In the genomic region with DNA sequence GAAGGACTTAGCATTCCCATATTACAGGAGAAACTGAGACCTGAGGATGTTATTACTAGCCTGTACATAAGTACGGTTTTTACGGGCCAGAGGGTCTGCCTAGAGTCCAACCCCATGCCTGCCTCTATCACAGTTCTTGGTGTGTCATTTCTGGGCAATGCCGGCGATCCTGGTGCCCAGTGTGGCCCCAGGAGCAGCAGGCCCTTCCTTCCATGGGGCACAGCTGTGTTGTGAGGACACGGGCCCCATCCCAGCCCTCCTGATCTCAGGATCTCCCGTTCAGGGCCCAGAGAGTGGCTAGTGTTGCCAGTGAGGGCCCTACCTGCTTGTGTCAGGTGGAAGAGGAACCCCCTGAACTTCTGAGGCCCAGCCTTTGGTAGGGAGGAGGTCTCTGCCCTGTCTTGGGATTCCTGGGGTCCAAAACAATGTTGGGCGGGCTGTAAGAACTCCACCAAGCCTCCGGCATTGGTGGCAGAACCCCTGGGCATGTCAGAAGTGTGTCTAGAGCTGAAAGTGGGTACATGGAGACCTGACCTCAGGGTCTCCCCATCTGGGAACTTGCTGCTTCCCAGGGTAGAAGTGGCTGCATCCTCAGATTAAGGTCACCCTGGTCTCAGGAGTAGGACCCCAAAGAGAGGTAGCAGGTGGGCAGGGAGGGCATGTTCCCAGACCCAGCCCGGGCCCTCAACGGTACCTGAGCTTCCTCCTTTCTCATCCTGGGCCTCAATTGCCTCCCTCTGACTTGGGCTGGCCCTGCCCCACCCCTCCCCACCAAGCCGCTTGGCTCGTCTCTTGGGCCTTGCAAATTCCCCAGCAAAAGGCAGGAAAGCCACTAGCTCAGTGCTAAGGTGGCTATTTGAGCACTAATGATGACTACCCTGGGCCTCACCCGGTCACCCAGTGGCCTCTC, we compare ENCODE assay signal across 1 cellular context.
TF ChIP-seq lines count a peak whose summit lies in the region.

No MANE protein-coding gene starts in this region.

TF ChIP-seq in IMR-90, 13 proteins besides CTCF, POLR2A, EP300 and RAD21:
- no peak for TF ChIP-seq CEBPB (IDR thresholded peaks at IDR 0.05; ENCODE audit: low read depth, low read length)
- TF ChIP-seq MXI1 (IDR thresholded peaks at IDR 0.05; ENCODE audit: borderline replicate concordance, low read depth, low read length) = no peak
- TF ChIP-seq RFX5 (IDR thresholded peaks at IDR 0.05; ENCODE audit: low read depth, low read length) = no peak
- no peak for TF ChIP-seq NFE2L2 (IDR thresholded peaks at IDR 0.05; ENCODE audit: low read depth, low read length)
- no peak for TF ChIP-seq SMC3 (IDR thresholded peaks at IDR 0.05; ENCODE audit: low read depth, low read length)
- TF ChIP-seq CHD1 (IDR thresholded peaks at IDR 0.05; ENCODE audit: low read depth, low read length) = no peak
- no peak for TF ChIP-seq FOS (IDR thresholded peaks at IDR 0.05; ENCODE audit: low read depth, low read length)
- no peak for TF ChIP-seq BHLHE40 (IDR thresholded peaks at IDR 0.05; ENCODE audit: low read depth, low read length)
- TF ChIP-seq RCOR1 (IDR thresholded peaks at IDR 0.05; ENCODE audit: insufficient replicate concordance, low read length) = no peak
- TF ChIP-seq MAZ (IDR thresholded peaks at IDR 0.05; ENCODE audit: borderline replicate concordance, low read depth, low read length) = no peak
- TF ChIP-seq MAFK (IDR thresholded peaks at IDR 0.05; ENCODE audit: low read depth, low read length) = no peak
- TF ChIP-seq, protein P1, sequence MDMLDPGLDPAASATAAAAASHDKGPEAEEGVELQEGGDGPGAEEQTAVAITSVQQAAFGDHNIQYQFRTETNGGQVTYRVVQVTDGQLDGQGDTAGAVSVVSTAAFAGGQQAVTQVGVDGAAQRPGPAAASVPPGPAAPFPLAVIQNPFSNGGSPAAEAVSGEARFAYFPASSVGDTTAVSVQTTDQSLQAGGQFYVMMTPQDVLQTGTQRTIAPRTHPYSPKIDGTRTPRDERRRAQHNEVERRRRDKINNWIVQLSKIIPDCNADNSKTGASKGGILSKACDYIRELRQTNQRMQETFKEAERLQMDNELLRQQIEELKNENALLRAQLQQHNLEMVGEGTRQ (IDR thresholded peaks at IDR 0.05; ENCODE audit: low read depth, low read length) = no peak
- TF ChIP-seq, protein P2, sequence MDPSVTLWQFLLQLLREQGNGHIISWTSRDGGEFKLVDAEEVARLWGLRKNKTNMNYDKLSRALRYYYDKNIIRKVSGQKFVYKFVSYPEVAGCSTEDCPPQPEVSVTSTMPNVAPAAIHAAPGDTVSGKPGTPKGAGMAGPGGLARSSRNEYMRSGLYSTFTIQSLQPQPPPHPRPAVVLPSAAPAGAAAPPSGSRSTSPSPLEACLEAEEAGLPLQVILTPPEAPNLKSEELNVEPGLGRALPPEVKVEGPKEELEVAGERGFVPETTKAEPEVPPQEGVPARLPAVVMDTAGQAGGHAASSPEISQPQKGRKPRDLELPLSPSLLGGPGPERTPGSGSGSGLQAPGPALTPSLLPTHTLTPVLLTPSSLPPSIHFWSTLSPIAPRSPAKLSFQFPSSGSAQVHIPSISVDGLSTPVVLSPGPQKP (IDR thresholded peaks at IDR 0.05; ENCODE audit: borderline replicate concordance, low read depth, low read length) = no peak
